9 cellular contexts compared by ENCODE assay signal in the genomic region with DNA sequence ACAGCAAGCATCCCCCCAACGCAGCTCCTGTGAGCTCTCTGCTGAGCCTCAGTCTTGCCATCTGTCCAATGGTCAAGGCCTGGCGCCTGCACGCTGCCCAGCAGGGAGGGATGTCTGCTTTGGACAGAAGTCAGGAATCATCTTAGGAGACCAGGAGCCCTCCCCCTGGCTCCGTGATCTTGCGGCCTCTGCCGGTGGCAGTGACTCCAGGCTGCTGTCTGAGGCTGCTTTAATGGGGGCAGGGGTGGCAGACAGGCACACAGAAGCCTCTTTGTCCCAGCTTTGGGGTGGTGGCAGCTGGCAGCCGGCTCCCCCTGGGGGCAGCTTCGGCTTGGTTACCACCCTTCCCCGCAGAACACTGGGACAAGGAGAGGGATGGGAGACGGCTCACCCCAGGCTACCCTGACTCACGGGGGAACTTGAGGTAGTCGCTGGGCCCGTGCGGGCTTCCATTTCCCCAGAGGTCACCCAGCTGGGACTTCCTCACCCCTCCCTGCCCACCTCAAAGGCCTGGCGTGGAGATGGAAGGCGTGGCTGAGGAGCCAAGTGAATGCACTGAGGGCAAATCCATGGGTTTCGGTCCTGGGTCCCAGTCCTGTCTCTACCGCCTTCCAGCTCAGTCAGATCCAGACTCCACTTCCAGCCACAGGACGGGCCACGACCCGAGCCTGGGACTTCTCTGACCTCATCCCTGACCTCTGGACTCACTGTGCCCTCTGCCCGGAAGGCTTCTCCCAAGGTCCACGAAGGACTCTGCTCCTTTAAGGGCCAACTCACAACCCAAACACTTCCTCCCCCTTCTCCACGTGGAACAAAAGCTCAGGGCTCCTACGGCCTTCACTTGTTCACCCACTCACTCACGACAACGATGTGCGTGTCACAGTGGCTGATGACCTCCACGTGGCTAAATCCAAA. TPM values are rescaled to one million over a fixed set of nuclear protein-coding genes. Genes with fewer than 3 reads are reported as not detected.
DNase-seq lines count a peak whose midpoint lies in the region; ATAC-seq, FAIRE-seq and TF ChIP-seq lines count a peak whose summit lies in the region.
"Had no signal": no experiment of that assay in that cellular context is flagged by ENCODE, and none has a peak within 500 bp of the region (broad histone marks: within the 10 kb centered on the region; RNA-seq: fewer than 3 reads in every experiment).

No MANE protein-coding gene starts in this region.

- no peaks in the 10 kb centered on the region for H3K9me2 ChIP-seq in SK-N-SH

- H3K36me3 ChIP-seq in SK-N-SH (replicated peaks in 1 of 2; ENCODE audit: control insufficient read depth in 1 of 2, insufficient read depth in 2 of 2, low read length in 1 of 2) (peaks cover 10 to 13% of the 10 kb centered on the region in 2 experiments), transverse colon (no peaks in the 10 kb centered on the region)

- no peak overlapping the region for H3K9ac ChIP-seq in SK-N-SH

- H3K4me2 ChIP-seq in SK-N-SH, result no peak overlapping the region

- TF ChIP-seq CTCF in SK-N-SH (IDR thresholded peaks at IDR 0.05), result no peak; the same call in 1 of the 2 replicates
- TF ChIP-seq CTCF in transverse colon (IDR thresholded peaks at IDR 0.05), result no peak

- TF ChIP-seq RAD21 in SK-N-SH (IDR thresholded peaks at IDR 0.05; ENCODE audit: low read length), result no peak

- H3K27me3 ChIP-seq in SK-N-SH (ENCODE audit: insufficient read depth), result no peaks in the 10 kb centered on the region
- no peaks in the 10 kb centered on the region for H3K27me3 ChIP-seq in transverse colon

- whole genome bisulfite sequencing in SK-N-SH (ENCODE audit: low lambda C conversion rate), result 89% methylated on average over 24 of the region's 29 CpGs
- WGBS in transverse colon (ENCODE audit: low coverage in 1 of 2), 2 donors, result 60 to 79% methylated on average over 2 to 29 of the region's 29 CpGs

- H3K9me3 ChIP-seq in SK-N-SH (no peaks in the 10 kb centered on the region), transverse colon (no peaks in the 10 kb centered on the region)

- H3K4me3 ChIP-seq in SK-N-SH (ENCODE audit: low read depth in 2 of 2, low read length in 1 of 2) (no peak overlapping the region), transverse colon (no peak overlapping the region)

- no peak for TF ChIP-seq EP300 in SK-N-SH (IDR thresholded peaks at IDR 0.05; ENCODE audit: borderline replicate concordance in 1 of 2, low read depth in 1 of 2, low read length in 1 of 2)
- no peak for TF ChIP-seq EP300 in transverse colon (IDR thresholded peaks at IDR 0.05; ENCODE audit: low read depth)

- intact Hi-C loops in transverse colon (cut with DNase I; ENCODE audit: low total_unique reads), result no loop called here

- no peaks in the 10 kb centered on the region for H4K20me1 ChIP-seq in SK-N-SH (ENCODE audit: insufficient read depth)

- no peak overlapping the region for H2AFZ ChIP-seq in SK-N-SH (ENCODE audit: low read depth)

- H3K4me1 ChIP-seq in SK-N-SH (ENCODE audit: control insufficient read depth in 1 of 2, insufficient read depth in 2 of 2, low read depth in 1 of 2, low read length in 1 of 2), result peaks cover 0 to 14% of the 10 kb centered on the region in 2 experiments; a peak in 2 of 4 replicates
- peaks cover 0 to 26% (median 1%) of the 10 kb centered on the region in 4 donors for H3K4me1 ChIP-seq in transverse colon

- DNase-seq in SK-N-SH (no peak), medulla oblongata (ENCODE audit: extremely low spot score) (peak; percentile 88), transverse colon (no peak), RCC 7860 (ENCODE audit: low spot score) (no peak)
- DNase-seq in NK-92 treated with Interleukin-12 subunit alpha and Interleukin-12 subunit beta, amount 100 ng/mL, for 24 hours (lab: John Stamatoyannopoulos, UW), result no peak
- DNase-seq: stimulated activated CD4-positive, alpha-beta T cell treated with anti-CD3 and anti-CD28 coated beads, Interleukin-4, amount 100 ng/mL, for 1 hour had no signal

- CTCF ChIA-PET in SK-N-SH (lab: Yijun Ruan, JAX), result interaction anchor here (0.6 to 4.9 kb wide), 9 partner anchors 12 to 671 kb away, joined by 3 to 36 read pairs (median 5); no protein-coding TSS in a partner anchor

- ATAC-seq in SK-N-SH treated with all-trans-retinoic acid at 6 μM for 48 hours (peak; percentile 15; the same call in 1 of the 3 replicates), HG03439 (IDR thresholded peaks at IDR 0.05; ENCODE audit: unreplicated experiment) (no peak)

- peaks cover 45% of the 10 kb centered on the region; the same call in 1 of the 2 replicates for H3K79me2 ChIP-seq in SK-N-SH (ENCODE audit: insufficient read depth)

- FAIRE-seq in RCC 7860 (lab: Jason Lieb, UNC), result no peak

- POLR2A ChIA-PET in SK-N-SH (lab: Yijun Ruan, JAX), result no interaction called here

- no peak for TF ChIP-seq POLR2A in transverse colon (IDR thresholded peaks at IDR 0.05)

- H3F3A ChIP-seq in SK-N-SH (replicated peaks; ENCODE audit: insufficient read depth), result no peaks in the 10 kb centered on the region

- in situ Hi-C loops in transverse colon (cut with MboI; ENCODE audit: low pct_ligation_motif_present in 1 of 4, low pct_unique_long_range_greater_than_20kb in 1 of 4, low sequenced_read_pairs in 3 of 4), result no loop called here

- H3K27ac ChIP-seq in SK-N-SH (ENCODE audit: low read depth in 2 of 2, low read length in 1 of 2) (no peak overlapping the region), cingulate gyrus (ENCODE audit: low read depth, low read length) (peak overlapping the region; percentile 90), transverse colon (peak overlapping the region; percentile 29 to 57 (median 44))

TF ChIP-seq in SK-N-SH treated with all-trans-retinoic acid at 6 μM for 48 hours, 23 proteins besides CTCF, POLR2A, EP300 and RAD21:
- TF ChIP-seq ZC3H10 (CRISPR knock-in tag; IDR thresholded peaks at IDR 0.05) (no peak), ZNF70 (CRISPR knock-in tag; IDR thresholded peaks at IDR 0.05) (no peak), ESRRG (CRISPR knock-in tag; IDR thresholded peaks at IDR 0.05) (no peak)

TF ChIP-seq in SK-N-SH, 30 proteins besides CTCF, POLR2A, EP300 and RAD21:
- TF ChIP-seq, protein P1, sequence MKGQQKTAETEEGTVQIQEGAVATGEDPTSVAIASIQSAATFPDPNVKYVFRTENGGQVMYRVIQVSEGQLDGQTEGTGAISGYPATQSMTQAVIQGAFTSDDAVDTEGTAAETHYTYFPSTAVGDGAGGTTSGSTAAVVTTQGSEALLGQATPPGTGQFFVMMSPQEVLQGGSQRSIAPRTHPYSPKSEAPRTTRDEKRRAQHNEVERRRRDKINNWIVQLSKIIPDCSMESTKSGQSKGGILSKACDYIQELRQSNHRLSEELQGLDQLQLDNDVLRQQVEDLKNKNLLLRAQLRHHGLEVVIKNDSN (IDR thresholded peaks at IDR 0.05; ENCODE audit: borderline replicate concordance, low read depth), result no peak

RNA-seq across cellular contexts. Expression of a gene that starts 14.8 kb away (rescaled TPM):
- polyA plus RNA-seq in SK-N-SH (2012; rRNA removed), result 18.3 and 18.4 TPM in 2 replicates
- 8.6 and 12.8 TPM in 2 replicates for polyA plus RNA-seq in SK-N-SH (2012; cell fraction: cytosol; rRNA removed)
- 10.1 and 13.1 TPM in 2 replicates for polyA plus RNA-seq in SK-N-SH (2012; cell fraction: nucleus; rRNA removed)
- 10 to 100 TPM in 3 of 4 donors, 1 to 10 TPM in 1; 9.6 to 30.9 (median 23.2) TPM for total RNA-seq in transverse colon

RNA-seq across cellular contexts. Expression of a gene that starts 25.8 kb away (rescaled TPM):
- polyA plus RNA-seq in SK-N-SH (2012; rRNA removed), result 99.7 and 100 TPM in 2 replicates
- 108 and 138 TPM in 2 replicates for polyA plus RNA-seq in SK-N-SH (2012; cell fraction: cytosol; rRNA removed)
- polyA plus RNA-seq in SK-N-SH (2012; cell fraction: nucleus; rRNA removed), result 79.8 and 106 TPM in 2 replicates
- total RNA-seq in transverse colon, result 100 to 1,000 TPM in 1 of 4 donors, 10 to 100 TPM in 3; 23.7 to 104 (median 62.8) TPM

RNA-seq across cellular contexts. Expression of a gene that starts 51.9 kb away (rescaled TPM):
- 13.2 and 14.7 TPM in 2 replicates for polyA plus RNA-seq in SK-N-SH (2012; rRNA removed)
- polyA plus RNA-seq in SK-N-SH (2012; cell fraction: cytosol; rRNA removed), result 9.5 and 11.1 TPM in 2 replicates
- polyA plus RNA-seq in SK-N-SH (2012; cell fraction: nucleus; rRNA removed), result 28.3 and 31.7 TPM in 2 replicates
- total RNA-seq in transverse colon, result 10 to 100 TPM; 26.1 to 78.9 (median 57.1) TPM

Comparison
In these comparisons a context has a peak if more than half of its experiments do, and no peak if none do; other contexts are left out.
1. H3K27ac ChIP-seq: peak in cingulate gyrus (single experiment) and transverse colon (4 of 4); none in SK-N-SH (0 of 2).